ENCODE assay signal across 8 cellular contexts in the genomic region with DNA sequence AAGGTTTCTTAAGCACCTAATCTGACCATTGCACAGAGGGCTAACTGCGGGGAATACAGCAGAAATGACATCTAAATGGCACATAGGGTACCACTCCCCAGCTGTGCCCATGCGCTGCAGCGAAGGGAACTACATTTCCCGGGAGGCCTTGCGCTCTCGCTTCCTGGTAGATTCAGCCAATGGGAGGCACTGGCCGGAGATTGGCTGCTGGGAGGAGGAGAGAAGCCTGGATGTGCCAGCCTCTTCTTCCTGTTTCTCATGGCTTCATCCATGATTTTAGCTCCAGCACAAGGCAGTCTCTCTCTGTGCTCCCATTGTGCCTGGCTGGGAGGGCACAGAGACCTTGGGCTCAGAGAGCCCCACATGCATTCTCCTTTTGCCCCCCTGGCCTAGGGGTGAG.
DNase-seq lines count a peak whose midpoint lies in the region; ATAC-seq and TF ChIP-seq lines count a peak whose summit lies in the region.

No MANE protein-coding gene starts in this region.

- DNase-seq in NCI-H1092 treated with DMSO at 0.1 percent for 48 hours (lab: John Stamatoyannopoulos, UW) (peak; percentile 75), anterior cingulate cortex (lab: John Stamatoyannopoulos, UW) (peak in 36 of 58 donors; percentile 5 to 63 (median 21)), kidney glomerular epithelial cell (lab: John Stamatoyannopoulos, UW) (peak; percentile 32), GM13976 (ENCODE audit: low spot score) (no peak)
- no peak for DNase-seq in stimulated activated CD8-positive, alpha-beta memory T cell treated with anti-CD3 and anti-CD28 coated beads, Interleukin-4, amount 100 ng/mL, for 48 hours

- no peak for TF ChIP-seq CTCF in GM13976 (IDR thresholded peaks at IDR 0.05; ENCODE audit: borderline replicate concordance, control extremely low read depth, extremely low read depth, insufficient read depth, missing control alignments)

- ATAC-seq in GM18867 (IDR thresholded peaks at IDR 0.05; ENCODE audit: unreplicated experiment) (peak; percentile 83), GM21423 (IDR thresholded peaks at IDR 0.05; ENCODE audit: unreplicated experiment) (no peak), GM19395 (IDR thresholded peaks at IDR 0.05; ENCODE audit: unreplicated experiment) (no peak)

- in situ Hi-C loops in GM13976 (cut with MboI; ENCODE audit: low sequenced_read_pairs, unreplicated experiment): loop anchor here (10.0 to 25.0 kb wide), 3 partner anchors 351 to 651 kb away; no protein-coding TSS in a partner anchor

Comparison
In these comparisons a context has a peak if more than half of its experiments do, and no peak if none do; other contexts are left out.
1. DNase-seq: peak in NCI-H1092 treated with DMSO at 0.1 percent for 48 hours (single experiment), anterior cingulate cortex (36 of 58) and kidney glomerular epithelial cell (single experiment); none in GM13976 (single experiment) and stimulated activated CD8-positive, alpha-beta memory T cell treated with anti-CD3 and anti-CD28 coated beads, Interleukin-4, amount 100 ng/mL, for 48 hours (single experiment).